ENCODE assay signal across 9 cellular contexts in genomic region chr5:16178745-16179372, GRCh38. TPM values are rescaled to one million over a fixed set of nuclear protein-coding genes. Genes with fewer than 3 reads are reported as not detected.
DNase-seq lines count a peak whose midpoint lies in the region; ATAC-seq and TF ChIP-seq lines count a peak whose summit lies in the region.
"Had no signal": no experiment of that assay in that cellular context is flagged by ENCODE, and none has a peak within 500 bp of the region (broad histone marks: within the 10 kb centered on the region; RNA-seq: fewer than 3 reads in every experiment).

No MANE protein-coding gene starts in this region.

- in situ Hi-C loops in transverse colon (cut with MboI; ENCODE audit: low pct_ligation_motif_present in 1 of 4, low pct_unique_long_range_greater_than_20kb in 1 of 4, low sequenced_read_pairs in 3 of 4) = no loop called here

- peaks cover 73% of the 10 kb centered on the region for H3K27me3 ChIP-seq in transverse colon

- 15 to 60% methylated on average over 1 to 51 of the region's 57 CpGs for WGBS in transverse colon (ENCODE audit: low coverage in 1 of 2), 2 donors

- H3K27ac ChIP-seq in transverse colon = no peak overlapping the region

- ATAC-seq in HG03139 (IDR thresholded peaks at IDR 0.05; ENCODE audit: unreplicated experiment) (no peak), GM18909 (IDR thresholded peaks at IDR 0.05; ENCODE audit: poor library complexity, unreplicated experiment) (no peak)

- peak; percentile 82 for DNase-seq in GM03348 (ENCODE audit: low spot score)
- peak in 2 of 3 experiments; percentile 84 to 89 for DNase-seq in NCI-H1417 (lab: John Stamatoyannopoulos, UW)
- peak; percentile 19 for DNase-seq in activated CD8-positive, alpha-beta memory T cell treated with anti-CD3 and anti-CD28 coated beads, Interleukin-2, amount 50 U/mL, for 4 hours
- peak; percentile 50 for DNase-seq in fibroblast of mammary gland (ENCODE audit: low read depth)
- peak; percentile 64 for DNase-seq in myocyte (ENCODE audit: low read depth)
- peak; percentile 44 for DNase-seq in transverse colon

- H3K4me3 ChIP-seq in fibroblast of mammary gland (ENCODE audit: control insufficient read depth, low read depth, low read length) (no peak overlapping the region), transverse colon (peak overlapping the region in 2 of 4 donors; percentile 6 to 25)

- peaks cover 0 to 6% (median 1%) of the 10 kb centered on the region in 4 donors for H3K4me1 ChIP-seq in transverse colon

- no peak for TF ChIP-seq EP300 in transverse colon (IDR thresholded peaks at IDR 0.05; ENCODE audit: low read depth)

- no peaks in the 10 kb centered on the region for H3K36me3 ChIP-seq in transverse colon

- intact Hi-C loops in transverse colon (cut with DNase I; ENCODE audit: low total_unique reads) = no loop called here

- no peak for TF ChIP-seq POLR2A in transverse colon (IDR thresholded peaks at IDR 0.05)

- H3K9me3 ChIP-seq in transverse colon = no peaks in the 10 kb centered on the region

- TF ChIP-seq CTCF in fibroblast of mammary gland (conservative IDR thresholded peaks at IDR 0.05; ENCODE audit: control insufficient read depth, insufficient read depth, low read depth, low read length) (no peak), transverse colon (IDR thresholded peaks at IDR 0.05) (no peak)

RNA-seq across cellular contexts. Expression of gene MARCHF11, which starts 0.7 kb away (rescaled TPM):
- total RNA-seq in myocyte = not detected in 2 replicates
- not detected for polyA plus RNA-seq in myocyte (2012)
- total RNA-seq in transverse colon = not detected
- total RNA-seq: lower leg skin had no signal

Comparison
In these comparisons a context has a peak if more than half of its experiments do, and no peak if none do; other contexts are left out.
1. DNase-seq: peak in every context shown above with its lines; median percentile 86 in NCI-H1417; 82 in GM03348; 64 in myocyte; 50 in fibroblast of mammary gland; 44 in transverse colon; 19 in activated CD8-positive, alpha-beta memory T cell treated with anti-CD3 and anti-CD28 coated beads, Interleukin-2, amount 50 U/mL, for 4 hours.